Comparison of ENCODE assay signal across 14 cellular contexts in the genomic region with DNA sequence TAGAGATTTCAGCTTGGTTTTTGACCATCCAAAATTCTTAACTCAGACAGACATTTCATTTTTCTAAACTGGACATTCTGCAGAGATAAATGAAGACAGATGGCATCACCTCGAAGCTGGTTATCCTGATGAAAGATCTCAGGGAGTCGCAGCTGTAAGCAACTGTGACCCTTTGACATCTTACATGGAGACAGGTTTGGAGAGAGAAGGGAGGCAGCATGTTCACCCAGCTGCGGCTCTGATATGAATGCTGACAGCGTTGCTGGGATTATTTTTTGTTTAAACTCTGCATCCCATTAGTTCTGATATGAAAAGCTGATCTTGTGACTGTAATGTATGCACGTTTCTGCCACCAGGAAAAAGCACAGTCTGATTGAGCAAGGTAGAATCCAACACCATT.
"Had no signal": no experiment of that assay in that cellular context is flagged by ENCODE, and none has a peak within 500 bp of the region (broad histone marks: within the 10 kb centered on the region; RNA-seq: fewer than 3 reads in every experiment).

No MANE protein-coding gene starts in this region.

- H3K27ac Mint-ChIP-seq: effector memory CD8-positive, alpha-beta T cell; natural killer cell had no signal

- H3K9me3 ChIP-seq: neutrophil, psoas muscle had no signal

- H3K4me1 ChIP-seq: foreskin keratinocyte, psoas muscle had no signal

- H3K79me2 ChIP-seq: hepatocyte had no signal

- ATAC-seq: effector memory CD8-positive, alpha-beta T cell; foreskin keratinocyte; natural killer cell; sciatic nerve had no signal

- H3K4me3 ChIP-seq: hepatocyte, psoas muscle had no signal

- H3K4me3 Mint-ChIP-seq: central memory CD8-positive, alpha-beta T cell; effector memory CD8-positive, alpha-beta T cell; natural killer cell had no signal

- H3K4me2 ChIP-seq: hepatocyte had no signal

- H3K27ac ChIP-seq: foreskin keratinocyte, hepatocyte, neutrophil, psoas muscle had no signal

- H2AFZ ChIP-seq: hepatocyte had no signal

- DNase-seq: effector memory CD8-positive, alpha-beta T cell; foreskin keratinocyte; head of caudate nucleus; mammary epithelial cell; natural killer cell; psoas muscle; small intestine; stimulated activated CD4-positive, alpha-beta T cell treated with anti-CD3 and anti-CD28 coated beads, Interleukin-12 subunit alpha, Interleukin-12 subunit beta, amount 100 ng/mL, for 4 hours; stimulated activated naive CD4-positive, alpha-beta T cell treated with Interleukin-2 at 50 U/mL for 16 hours; trophoblast cell had no signal

- H3K27me3 Mint-ChIP-seq: central memory CD8-positive, alpha-beta T cell; effector memory CD8-positive, alpha-beta T cell had no signal

- H3K36me3 Mint-ChIP-seq: natural killer cell had no signal

- H3K36me3 ChIP-seq: neutrophil had no signal

- H3K27me3 ChIP-seq: foreskin keratinocyte, hepatocyte, neutrophil had no signal

- H3K4me1 Mint-ChIP-seq: central memory CD8-positive, alpha-beta T cell; natural killer cell had no signal
